In genomic region chr3:57583544-57583943, GRCh38 we compare ENCODE assay signal across 24 cellular contexts. TPM values are rescaled to one million over a fixed set of nuclear protein-coding genes. Genes with fewer than 3 reads are reported as not detected.
A peak's percentile ranks its signal among the peaks of the same experiment; 100 is the strongest.
DNase-seq lines count a peak whose midpoint lies in the region; ATAC-seq, FAIRE-seq and TF ChIP-seq lines count a peak whose summit lies in the region.
"Had no signal": no experiment of that assay in that cellular context is flagged by ENCODE, and none has a peak within 500 bp of the region (broad histone marks: within the 10 kb centered on the region; RNA-seq: fewer than 3 reads in every experiment).

No MANE protein-coding gene starts in this region.

- ATAC-seq in GM23338 = no peak
- peak; percentile 66 for ATAC-seq in K562
- peak; percentile 79 for ATAC-seq in mucosa of descending colon
- ATAC-seq in HG02642 (IDR thresholded peaks at IDR 0.05; ENCODE audit: poor library complexity, unreplicated experiment) = no peak
- ATAC-seq: gastrocnemius medialis, left cardiac atrium had no signal

- no peak overlapping the region; the same call in 1 of the 2 replicates for H3K27ac Mint-ChIP-seq in GM23338
- H3K27ac Mint-ChIP-seq in mesothelial cell of epicardium = no peak overlapping the region
- H3K27ac Mint-ChIP-seq: dendritic cell treated with granulocyte-macrophage colony-stimulating factor and Interleukin-4, amounts not matched to agents 40 ng/mL and 50 ng/mL, for 4 days had no signal

- H3K9me3 ChIP-seq in K562 (replicated peaks; ENCODE audit: control insufficient read depth, insufficient read depth, low read depth, low read length) (no peaks in the 10 kb centered on the region), mucosa of descending colon (no peaks in the 10 kb centered on the region)
- H3K9me3 ChIP-seq: Caco-2, gastrocnemius medialis, HAP-1, thyroid gland had no signal

- H3K4me1 ChIP-seq in GM23338 (ENCODE audit: insufficient read depth) (no peaks in the 10 kb centered on the region), K562 (replicated peaks in 1 of 2; ENCODE audit: control insufficient read depth in 2 of 2, insufficient read depth in 2 of 2, low read length in 2 of 2) (peaks cover 0 to 10% of the 10 kb centered on the region in 2 experiments; a peak in 3 of 5 replicates), mucosa of descending colon (ENCODE audit: low read depth) (peaks cover 39% of the 10 kb centered on the region)

- CTCF ChIA-PET in K562 (lab: Yijun Ruan, JAX; ENCODE audit: low intra/inter-chr PET ratio) = no interaction called here

- no peak overlapping the region for H3K4me2 ChIP-seq in GM23338
- no peak overlapping the region; the same call in 1 of the 2 replicates for H3K4me2 ChIP-seq in K562 (ENCODE audit: insufficient read depth, low read length)

- in situ Hi-C loops in K562 (cut with MboI) = no loop called here

- H3K4me1 Mint-ChIP-seq in GM23338 (no peaks in the 10 kb centered on the region), mesothelial cell of epicardium (peaks cover 12% of the 10 kb centered on the region)

- H4K20me1 ChIP-seq in GM23338 (replicated peaks; ENCODE audit: insufficient read depth) (peaks cover 70% of the 10 kb centered on the region), K562 (replicated peaks; ENCODE audit: control insufficient read depth, insufficient read depth, low read length) (0 out of 2 replicates have a peak, but pooled peaks cover 5% of the 10 kb centered on the region)

- H3K9me3 Mint-ChIP-seq in GM23338 (no peaks in the 10 kb centered on the region), mesothelial cell of epicardium (no peaks in the 10 kb centered on the region)
- H3K9me3 Mint-ChIP-seq: dendritic cell treated with granulocyte-macrophage colony-stimulating factor and Interleukin-4, amounts not matched to agents 40 ng/mL and 50 ng/mL, for 4 days; naive B cell; stimulated activated naive CD8-positive, alpha-beta T cell treated with anti-CD3 and anti-CD28 coated beads, Interleukin-15, Interleukin-2, amounts not matched to agents 100 ng/mL and 50 ng/mL, for 24 hours had no signal

- H3K27me3 ChIP-seq in GM23338 (ENCODE audit: insufficient read depth) = no peaks in the 10 kb centered on the region
- no peaks in the 10 kb centered on the region for H3K27me3 ChIP-seq in K562 (ENCODE audit: control insufficient read depth in 2 of 2, insufficient read depth in 2 of 2, low read length in 2 of 2)
- H3K27me3 ChIP-seq: gastrocnemius medialis, thyroid gland had no signal

- DNase-seq in GM23338 (ENCODE audit: low spot score) (no peak), LoVo (ENCODE audit: low spot score) (peak; percentile 31), K562 (ENCODE audit: extremely low read depth in 1 of 4, low spot score in 3 of 4) (peak in 1 of 4 experiments; percentile 11), mucosa of descending colon (no peak), mesothelial cell of epicardium (ENCODE audit: low spot score in 2 of 2, unreplicated experiment in 2 of 2) (no peak), substantia nigra (lab: John Stamatoyannopoulos, UW) (no peak)
- DNase-seq: activated CD4-positive, CD25-positive, alpha-beta regulatory T cell; activated naive CD4-positive, alpha-beta T cell treated with anti-CD3 and anti-CD28 coated beads, Interleukin-2, amount 50 U/mL, for 16 hours; C1 segment of cervical spinal cord; DMS79 treated with DMSO at 0.1 percent for 48 hours; gastrocnemius medialis; GF-D8; KG1; left cardiac atrium; naive B cell; NCI-H446 treated with DMSO at 0.1 percent for 48 hours; thyroid gland had no signal

- no peak overlapping the region for H3K4me3 ChIP-seq in GM23338
- H3K4me3 ChIP-seq in K562 = no peak overlapping the region
- H3K4me3 ChIP-seq in mucosa of descending colon = no peak overlapping the region
- H3K4me3 ChIP-seq: gastrocnemius medialis, HAP-1, skin epidermis, thyroid gland had no signal

- H2AFZ ChIP-seq in GM23338 (no peak overlapping the region), K562 (ENCODE audit: low read depth, low read length) (no peak overlapping the region)

- FAIRE-seq in K562 (lab: Jason Lieb, UNC) = no peak

- H3K9me2 ChIP-seq in GM23338 (ENCODE audit: insufficient read depth) = no peaks in the 10 kb centered on the region

- no peaks in the 10 kb centered on the region for H3F3A ChIP-seq in GM23338 (replicated peaks; ENCODE audit: low read depth)

- no peak overlapping the region for H3K4me3 Mint-ChIP-seq in GM23338
- no peak overlapping the region for H3K4me3 Mint-ChIP-seq in mesothelial cell of epicardium
- H3K4me3 Mint-ChIP-seq: dendritic cell treated with granulocyte-macrophage colony-stimulating factor and Interleukin-4, amounts not matched to agents 40 ng/mL and 50 ng/mL, for 4 days; naive B cell; stimulated activated naive CD8-positive, alpha-beta T cell treated with anti-CD3 and anti-CD28 coated beads, Interleukin-15, Interleukin-2, amounts not matched to agents 100 ng/mL and 50 ng/mL, for 24 hours had no signal

- no peak for TF ChIP-seq EP300 in K562 (IDR thresholded peaks at IDR 0.05; ENCODE audit: low read length)

- H3K27ac ChIP-seq in GM23338 (ENCODE audit: low read depth) (peak overlapping the region; percentile 56; the same call in 1 of the 2 replicates), K562 (ENCODE audit: extremely low read depth, low read depth, low read length) (peak overlapping the region; percentile 58; the same call in 2 of the 3 replicates), substantia nigra (ENCODE audit: low read depth, low read length, poor library complexity, severe bottlenecking) (no peak overlapping the region)
- H3K27ac ChIP-seq: gastrocnemius medialis, skin epidermis, thyroid gland had no signal

- TF ChIP-seq POLR2A in K562 (conservative IDR thresholded peaks at IDR 0.05) = no peak

- TF ChIP-seq CTCF in GM23338 (conservative IDR thresholded peaks at IDR 0.05; ENCODE audit: low read depth in 2 of 2) (no peak), K562 (IDR thresholded peaks at IDR 0.05 in 2 of 3, conservative IDR thresholded peaks at IDR 0.05 in 1 of 3; ENCODE audit: insufficient read depth in 2 of 3, low read depth in 1 of 3, low read length in 3 of 3) (no peak), mucosa of descending colon (IDR thresholded peaks at IDR 0.05) (no peak), mesothelial cell of epicardium (IDR thresholded peaks at IDR 0.05; ENCODE audit: unreplicated experiment) (no peak)

- H3K9me1 ChIP-seq in K562 (ENCODE audit: control insufficient read depth, insufficient read depth, low read length) = no peaks in the 10 kb centered on the region

- 71% methylated on average over 2 of the region's 2 CpGs for WGBS in K562 (ENCODE audit: insufficient coverage, low coverage, missing lambda C conversion rate)

- H3K36me3 ChIP-seq in GM23338 (ENCODE audit: insufficient read depth) = peaks cover 22% of the 10 kb centered on the region; the same call in 1 of the 2 replicates
- H3K36me3 ChIP-seq in K562 (ENCODE audit: control insufficient read depth, insufficient read depth, low read length) = peaks cover 61% of the 10 kb centered on the region
- no peaks in the 10 kb centered on the region for H3K36me3 ChIP-seq in mucosa of descending colon (ENCODE audit: low read depth)

- H3K79me2 ChIP-seq in GM23338 (replicated peaks; ENCODE audit: insufficient read depth) (peaks cover 98% of the 10 kb centered on the region), K562 (ENCODE audit: control insufficient read depth, insufficient read depth, low read length) (peaks cover 76% of the 10 kb centered on the region)

- H3K36me3 Mint-ChIP-seq in GM23338 (ENCODE audit: low read depth) (peaks cover 33% of the 10 kb centered on the region), mesothelial cell of epicardium (peaks cover 6% of the 10 kb centered on the region)
- H3K36me3 Mint-ChIP-seq: naive B cell had no signal

- no peak overlapping the region for H3K9ac ChIP-seq in K562 (ENCODE audit: insufficient read depth in 1 of 2, low read depth in 2 of 2, low read length in 2 of 2)

- intact Hi-C loops in K562 (cut with micrococcal nuclease) (no loop called here), mucosa of descending colon (cut with DNase I, micrococcal nuclease) (no loop called here)

- POLR2A ChIA-PET in K562 (lab: Yijun Ruan, JAX) = interaction anchor here (0.6 kb wide), 1 partner anchor 10 kb away, joined by 3 read pairs; no protein-coding TSS in a partner anchor

- TF ChIP-seq RAD21 in K562 (CRISPR knock-in tag; conservative IDR thresholded peaks at IDR 0.05 in 1 of 2, IDR thresholded peaks at IDR 0.05 in 1 of 2) = no peak

- no peaks in the 10 kb centered on the region for H3K27me3 Mint-ChIP-seq in GM23338 (ENCODE audit: insufficient read depth, low read depth, poor library complexity)
- no peaks in the 10 kb centered on the region for H3K27me3 Mint-ChIP-seq in mesothelial cell of epicardium (ENCODE audit: low read depth)
- H3K27me3 Mint-ChIP-seq: dendritic cell treated with granulocyte-macrophage colony-stimulating factor and Interleukin-4, amounts not matched to agents 40 ng/mL and 50 ng/mL, for 4 days; naive B cell; stimulated activated naive CD8-positive, alpha-beta T cell treated with anti-CD3 and anti-CD28 coated beads, Interleukin-15, Interleukin-2, amounts not matched to agents 100 ng/mL and 50 ng/mL, for 24 hours had no signal

- no TSS peak for BruUV-seq in K562 (replicated peaks; lab: Mats Ljungman, UMichigan)

RNA-seq across cellular contexts. Expression of gene ARF4, which starts 13.6 kb away (rescaled TPM):
- total RNA-seq in GM23338 (2014; rRNA removed; shearing (Covaris generic)) = 144 and 157 TPM in 2 replicates
- polyA plus RNA-seq in GM23338 (2016; fragmentation: Nextera tagmentation; extraction: Ambion mirVana) (227 and 249 TPM in 2 replicates), K562 (2011; rRNA removed) (151 and 172 TPM in 2 replicates), K562 (2014; fragmentation: Illumina TruSeq; extraction: Trizol) (114 and 142 TPM in 2 replicates), K562 (2014; fragmentation: Nextera tagmentation; extraction: Ambion mirVana) (100 to 1,000 TPM; 226 to 273 TPM), K562 (2014; rRNA removed) (82.0 and 95.2 TPM in 2 replicates)
- 45.0 and 68.9 TPM in 2 replicates for total RNA-seq in K562 (2011; cell fraction: chromatin; rRNA removed; ENCODE audit: low replicate concordance)
- 61.5 and 90.7 TPM in 2 replicates for total RNA-seq in K562 (2011; cell fraction: nucleolus; rRNA removed)
- 64.5 and 107 TPM in 2 replicates for total RNA-seq in K562 (2011; cell fraction: nucleoplasm; rRNA removed)
- total RNA-seq in K562 (2014; rRNA removed) (41.1 and 59.1 TPM in 2 replicates), K562 (2014; rRNA removed; fragmentation: Illumina TruSeq; extraction: Trizol) (83.8 and 93.5 TPM in 2 replicates), K562 (2015; rRNA removed; fragmentation: Illumina TruSeq; extraction: Trizol) (72.2 and 72.4 TPM in 2 replicates), K562 (2021) (65.1 and 70.4 TPM in 2 replicates), mucosa of descending colon (100 to 1,000 TPM; 114 to 164 (median 115) TPM), mesothelial cell of epicardium (165 to 177 TPM (median 167 TPM) in 3 replicates)
- polyA plus RNA-seq in K562 (2011; cell fraction: cytosol; rRNA removed) = 115 and 117 TPM in 2 replicates
- 84.7 TPM in 2 replicates for polyA plus RNA-seq in K562 (2011; cell fraction: nucleus; rRNA removed)
- polyA plus RNA-seq in K562 (2012) = 87.8 and 109 TPM in 2 replicates
- polyA minus RNA-seq in K562 (2011; rRNA and poly(A)+ RNA removed) = 98.6 and 98.8 TPM in 2 replicates
- 39.0 and 55.6 TPM in 2 replicates for polyA minus RNA-seq in K562 (2011; cell fraction: cytosol; rRNA and poly(A)+ RNA removed)
- 47.4 and 61.6 TPM in 2 replicates for polyA minus RNA-seq in K562 (2011; cell fraction: nucleus; rRNA and poly(A)+ RNA removed)

RNA-seq across cellular contexts. Expression of gene PDE12, which starts 27.5 kb away (rescaled TPM):
- total RNA-seq in GM23338 (2014; rRNA removed; shearing (Covaris generic)) = 12.9 and 14.3 TPM in 2 replicates
- polyA plus RNA-seq in GM23338 (2016; fragmentation: Nextera tagmentation; extraction: Ambion mirVana) (4.5 and 5.0 TPM in 2 replicates), K562 (2011; rRNA removed) (10.2 and 10.4 TPM in 2 replicates), K562 (2014; fragmentation: Illumina TruSeq; extraction: Trizol) (7.8 and 9.3 TPM in 2 replicates), K562 (2014; fragmentation: Nextera tagmentation; extraction: Ambion mirVana) (1 to 10 TPM; 2.1 to 8.0 TPM), K562 (2014; rRNA removed) (8.5 and 10.0 TPM in 2 replicates)
- total RNA-seq in K562 (2011; cell fraction: chromatin; rRNA removed; ENCODE audit: low replicate concordance) = 14.4 and 19.3 TPM in 2 replicates
- 14.3 and 16.8 TPM in 2 replicates for total RNA-seq in K562 (2011; cell fraction: nucleolus; rRNA removed)
- total RNA-seq in K562 (2011; cell fraction: nucleoplasm; rRNA removed) = 14.1 and 18.1 TPM in 2 replicates
- total RNA-seq in K562 (2014; rRNA removed) (11.0 and 15.7 TPM in 2 replicates), K562 (2014; rRNA removed; fragmentation: Illumina TruSeq; extraction: Trizol) (9.0 and 9.2 TPM in 2 replicates), K562 (2015; rRNA removed; fragmentation: Illumina TruSeq; extraction: Trizol) (9.3 and 10.4 TPM in 2 replicates), K562 (2021) (19.9 and 20.5 TPM in 2 replicates), mucosa of descending colon (10 to 100 TPM; 18.2 to 19.9 (median 19.5) TPM), mesothelial cell of epicardium (15.2 to 17.6 TPM (median 17.3 TPM) in 3 replicates)
- polyA plus RNA-seq in K562 (2011; cell fraction: cytosol; rRNA removed) = 9.9 and 17.4 TPM in 2 replicates
- polyA plus RNA-seq in K562 (2011; cell fraction: nucleus; rRNA removed) = 5.6 and 8.0 TPM in 2 replicates
- 9.1 and 9.3 TPM in 2 replicates for polyA plus RNA-seq in K562 (2012)
- 20.0 and 22.5 TPM in 2 replicates for polyA minus RNA-seq in K562 (2011; rRNA and poly(A)+ RNA removed)
- 20.6 and 21.3 TPM in 2 replicates for polyA minus RNA-seq in K562 (2011; cell fraction: cytosol; rRNA and poly(A)+ RNA removed)
- 10.1 and 15.4 TPM in 2 replicates for polyA minus RNA-seq in K562 (2011; cell fraction: nucleus; rRNA and poly(A)+ RNA removed)

RNA-seq across cellular contexts. Expression of gene DNAH12, which starts 39.4 kb away (rescaled TPM):
- total RNA-seq in GM23338 (2014; rRNA removed; shearing (Covaris generic)) = 0.27 TPM in 1 of 2 replicates, not detected in the other
- not detected in 2 replicates for polyA plus RNA-seq in GM23338 (2016; fragmentation: Nextera tagmentation; extraction: Ambion mirVana)
- 0.07 and 0.37 TPM in 2 replicates for total RNA-seq in K562 (2011; cell fraction: chromatin; rRNA removed; ENCODE audit: low replicate concordance)
- total RNA-seq in K562 (2011; cell fraction: nucleolus; rRNA removed) = 0.17 TPM in 1 of 2 replicates, not detected in the other
- total RNA-seq in K562 (2011; cell fraction: nucleoplasm; rRNA removed) = 0.07 and 0.08 TPM in 2 replicates
- not detected in 2 replicates for total RNA-seq in K562 (2014; rRNA removed)
- total RNA-seq in K562 (2014; rRNA removed; fragmentation: Illumina TruSeq; extraction: Trizol) = 0.03 and 0.04 TPM in 2 replicates
- 0.04 TPM in 1 of 2 replicates, not detected in the other for total RNA-seq in K562 (2015; rRNA removed; fragmentation: Illumina TruSeq; extraction: Trizol)
- not detected in 2 replicates for total RNA-seq in K562 (2021)
- 0.01 and 0.03 TPM in 2 replicates for polyA plus RNA-seq in K562 (2011; rRNA removed)
- under 0.01 TPM in 1 of 2 replicates, not detected in the other for polyA plus RNA-seq in K562 (2011; cell fraction: cytosol; rRNA removed)
- 0.01 TPM in 1 of 2 replicates, not detected in the other for polyA plus RNA-seq in K562 (2011; cell fraction: nucleus; rRNA removed)
- 0.07 and 0.36 TPM in 2 replicates for polyA plus RNA-seq in K562 (2012)
- 0.01 TPM in 1 of 2 replicates, not detected in the other for polyA plus RNA-seq in K562 (2014; fragmentation: Illumina TruSeq; extraction: Trizol)
- polyA plus RNA-seq in K562 (2014; fragmentation: Nextera tagmentation; extraction: Ambion mirVana) = not detected
- 0.01 TPM in 1 of 2 replicates, not detected in the other for polyA plus RNA-seq in K562 (2014; rRNA removed)
- 0.06 and 0.11 TPM in 2 replicates for polyA minus RNA-seq in K562 (2011; rRNA and poly(A)+ RNA removed)
- polyA minus RNA-seq in K562 (2011; cell fraction: cytosol; rRNA and poly(A)+ RNA removed) = not detected in 2 replicates
- polyA minus RNA-seq in K562 (2011; cell fraction: nucleus; rRNA and poly(A)+ RNA removed) = under 0.01 and 0.13 TPM in 2 replicates
- total RNA-seq in mucosa of descending colon = under 1 TPM; 0.07 to 0.26 (median 0.16) TPM
- 0.29 to 0.60 TPM (median 0.43 TPM) in 3 replicates for total RNA-seq in mesothelial cell of epicardium
- polyA plus RNA-seq: AG04450 had no signal

Comparison
In these comparisons a context has a peak if more than half of its experiments do, and no peak if none do; other contexts are left out.
1. ATAC-seq: peak in K562 (single experiment) and mucosa of descending colon (single experiment); none in GM23338 (single experiment) and HG02642 (single experiment).